ENCODE assay signal across 8 cellular contexts in genomic region chr19:33063356-33064116, GRCh38. TPM values are rescaled to one million over a fixed set of nuclear protein-coding genes. Genes with fewer than 3 reads are reported as not detected.
A peak's percentile ranks its signal among the peaks of the same experiment; 100 is the strongest.
DNase-seq lines count a peak whose midpoint lies in the region; ATAC-seq and TF ChIP-seq lines count a peak whose summit lies in the region.

No MANE protein-coding gene starts in this region.

- no peaks in the 10 kb centered on the region for H3K36me3 ChIP-seq in CD8-positive, alpha-beta T cell (ENCODE audit: insufficient read depth, low read length)
- no peaks in the 10 kb centered on the region for H3K36me3 ChIP-seq in rectal smooth muscle tissue (ENCODE audit: control insufficient read depth, insufficient read depth, low read length)

- H3K9ac ChIP-seq in rectal smooth muscle tissue (ENCODE audit: low read length) = no peak overlapping the region

- POLR2A ChIA-PET in CD8-positive, alpha-beta T cell (lab: Charles Lee) = no interaction called here
- POLR2A ChIA-PET in activated CD8-positive, alpha-beta T cell treated with anti-CD3 and anti-CD28 coated beads for 36 hours (lab: Charles Lee) = no interaction called here

- CTCF ChIA-PET in CD8-positive, alpha-beta T cell (lab: Charles Lee) = no interaction called here
- CTCF ChIA-PET in activated CD8-positive, alpha-beta T cell treated with anti-CD3 and anti-CD28 coated beads for 36 hours (lab: Charles Lee) = no interaction called here

- no peak overlapping the region for H3K4me3 ChIP-seq in CD8-positive, alpha-beta T cell (ENCODE audit: low read depth, low read length)
- H3K4me3 ChIP-seq in LNCaP clone FGC (ENCODE audit: low read depth, low read length) (peak overlapping the region; percentile 94), rectal smooth muscle tissue (ENCODE audit: low read length) (peak overlapping the region; percentile 65)

- H3K27ac ChIP-seq in CD8-positive, alpha-beta T cell (ENCODE audit: low read depth, low read length) = no peak overlapping the region
- H3K27ac ChIP-seq in rectal smooth muscle tissue (ENCODE audit: low read depth, low read length) = no peak overlapping the region

- H3K4me3 Mint-ChIP-seq in CD8-positive, alpha-beta T cell = peak overlapping the region; percentile 74
- H3K4me3 Mint-ChIP-seq in activated CD8-positive, alpha-beta T cell treated with anti-CD3 and anti-CD28 coated beads for 36 hours = peak overlapping the region; percentile 69

- TF ChIP-seq CTCF in CD8-positive, alpha-beta T cell (IDR thresholded peaks at IDR 0.05) = no peak
- TF ChIP-seq CTCF in LNCaP clone FGC (IDR thresholded peaks at IDR 0.05; ENCODE audit: control insufficient read depth, extremely low read depth, insufficient read depth) = no peak
- TF ChIP-seq CTCF in activated CD8-positive, alpha-beta T cell treated with anti-CD3 and anti-CD28 coated beads for 36 hours (IDR thresholded peaks at IDR 0.05) = no peak

- H3K4me1 Mint-ChIP-seq in CD8-positive, alpha-beta T cell (ENCODE audit: low read depth) = peaks cover 7% of the 10 kb centered on the region
- peaks cover 4% of the 10 kb centered on the region for H3K4me1 Mint-ChIP-seq in activated CD8-positive, alpha-beta T cell treated with anti-CD3 and anti-CD28 coated beads for 36 hours (ENCODE audit: low read depth)

- H3K9me3 ChIP-seq in CD8-positive, alpha-beta T cell (ENCODE audit: low read length) = no peaks in the 10 kb centered on the region

- ATAC-seq in CD8-positive, alpha-beta T cell = no peak
- no peak for ATAC-seq in activated CD8-positive, alpha-beta T cell treated with anti-CD3 and anti-CD28 coated beads for 36 hours
- peak in 1 of 2 donors; percentile 47 for ATAC-seq in left cardiac atrium

- no peak overlapping the region for H3K27ac Mint-ChIP-seq in CD8-positive, alpha-beta T cell
- H3K27ac Mint-ChIP-seq in activated CD8-positive, alpha-beta T cell treated with anti-CD3 and anti-CD28 coated beads for 36 hours = no peak overlapping the region

- H3K27me3 Mint-ChIP-seq in CD8-positive, alpha-beta T cell (ENCODE audit: low read depth) = peaks cover 25% of the 10 kb centered on the region
- H3K27me3 Mint-ChIP-seq in activated CD8-positive, alpha-beta T cell treated with anti-CD3 and anti-CD28 coated beads for 36 hours = peaks cover 27% of the 10 kb centered on the region

- H3K36me3 Mint-ChIP-seq in CD8-positive, alpha-beta T cell = no peaks in the 10 kb centered on the region
- no peaks in the 10 kb centered on the region for H3K36me3 Mint-ChIP-seq in activated CD8-positive, alpha-beta T cell treated with anti-CD3 and anti-CD28 coated beads for 36 hours (ENCODE audit: low read depth)

- DNase-seq in CD8-positive, alpha-beta T cell = no peak
- DNase-seq in LNCaP clone FGC (ENCODE audit: low read depth) (no peak), left cardiac atrium (peak; percentile 29), AML-193 (lab: John Stamatoyannopoulos, UW) (no peak), globus pallidus (ENCODE audit: low spot score) (no peak), H4 (ENCODE audit: low spot score) (no peak)
- no peak for DNase-seq in activated CD8-positive, alpha-beta T cell treated with anti-CD3 and anti-CD28 coated beads for 36 hours

- peaks cover 3% of the 10 kb centered on the region for H3K4me1 ChIP-seq in CD8-positive, alpha-beta T cell (ENCODE audit: insufficient read depth, low read length)
- no peaks in the 10 kb centered on the region for H3K4me1 ChIP-seq in rectal smooth muscle tissue (ENCODE audit: control insufficient read depth, insufficient read depth, low read length)

- intact Hi-C loops in CD8-positive, alpha-beta T cell (cut with DNase I, micrococcal nuclease) = no loop called here
- intact Hi-C loops in activated CD8-positive, alpha-beta T cell treated with anti-CD3 and anti-CD28 coated beads for 36 hours (cut with micrococcal nuclease) = no loop called here
- intact Hi-C loops in left cardiac atrium (cut with DNase I) = no loop called here

- H3K9me3 Mint-ChIP-seq in CD8-positive, alpha-beta T cell = no peaks in the 10 kb centered on the region
- no peaks in the 10 kb centered on the region for H3K9me3 Mint-ChIP-seq in activated CD8-positive, alpha-beta T cell treated with anti-CD3 and anti-CD28 coated beads for 36 hours

- peaks cover 6% of the 10 kb centered on the region for H3K27me3 ChIP-seq in CD8-positive, alpha-beta T cell (ENCODE audit: insufficient read depth, low read length)
- no peaks in the 10 kb centered on the region for H3K27me3 ChIP-seq in rectal smooth muscle tissue (ENCODE audit: control insufficient read depth, insufficient read depth, low read length)

RNA-seq across cellular contexts. Expression of gene RHPN2, which starts 1.2 kb away (rescaled TPM):
- total RNA-seq in CD8-positive, alpha-beta T cell = under 1 TPM in 1 of 2 experiments, not detected in 1; 0.61 TPM
- 1 to 10 TPM; 4.9 to 5.3 TPM for total RNA-seq in activated CD8-positive, alpha-beta T cell treated with anti-CD3 and anti-CD28 coated beads for 36 hours
- total RNA-seq in left cardiac atrium = 1 to 10 TPM; 1.8 to 3.2 TPM
- total RNA-seq in H4 (2014; rRNA removed; shearing (Covaris generic)) = 8.0 and 14.6 TPM in 2 replicates

RNA-seq across cellular contexts. Expression of gene GPATCH1, which starts 17.4 kb away (rescaled TPM):
- 1 to 10 TPM; 4.9 to 5.2 TPM for total RNA-seq in CD8-positive, alpha-beta T cell
- 1 to 10 TPM; 8.7 to 9.6 TPM for total RNA-seq in activated CD8-positive, alpha-beta T cell treated with anti-CD3 and anti-CD28 coated beads for 36 hours
- total RNA-seq in left cardiac atrium = 1 to 10 TPM; 4.2 to 6.1 TPM
- 6.6 and 7.5 TPM in 2 replicates for total RNA-seq in H4 (2014; rRNA removed; shearing (Covaris generic))
